In the genomic region with DNA sequence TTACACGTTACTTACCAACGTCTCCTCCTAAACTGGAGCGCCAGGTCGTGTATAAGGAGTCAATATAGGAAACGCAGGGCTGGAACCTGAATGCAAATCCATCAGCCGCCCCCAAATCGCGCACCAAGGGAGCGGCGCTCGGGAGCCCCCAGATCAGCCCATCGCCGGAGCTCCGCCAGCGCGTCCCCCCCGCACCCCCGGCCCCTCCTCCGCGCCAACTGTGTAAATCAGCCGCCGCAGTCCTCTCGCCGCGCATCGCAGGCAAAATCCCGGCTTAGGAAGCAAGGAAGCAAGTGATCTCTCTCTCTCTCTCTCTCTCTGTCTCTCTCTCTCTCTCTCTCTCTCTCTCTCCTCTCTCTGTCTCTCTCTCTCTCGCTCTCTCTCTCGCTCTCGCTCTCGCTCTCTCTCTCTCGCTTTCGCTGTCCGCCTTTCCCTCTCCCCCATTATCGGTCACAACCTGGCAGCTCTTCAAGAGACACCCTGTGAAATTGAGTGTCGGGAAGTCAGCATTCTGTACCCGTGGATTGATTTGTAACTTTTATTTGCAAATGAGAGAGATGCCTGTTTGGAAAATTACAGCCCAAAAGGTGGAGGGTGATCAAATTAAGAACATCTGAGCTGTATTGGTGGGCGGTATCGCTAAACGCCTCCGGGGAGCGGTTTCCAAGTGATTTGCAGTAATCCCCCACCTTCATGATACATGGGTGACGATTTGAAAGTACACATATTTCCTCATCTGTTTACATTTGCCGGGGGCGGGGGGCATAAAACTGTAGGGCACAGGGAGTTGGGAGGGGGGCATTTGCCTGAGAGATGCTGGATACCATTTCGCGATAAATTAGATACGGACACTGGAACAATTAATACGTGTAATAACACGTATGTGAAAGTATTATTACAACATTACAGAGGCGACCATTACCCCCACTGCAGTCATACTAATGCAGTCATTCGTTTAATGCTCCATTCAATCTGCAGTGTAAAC, we compare ENCODE assay signal across 8 cellular contexts. TPM values are rescaled to one million over a fixed set of nuclear protein-coding genes. Genes with fewer than 3 reads are reported as not detected.
DNase-seq lines count a peak whose midpoint lies in the region; ATAC-seq and TF ChIP-seq lines count a peak whose summit lies in the region.

No MANE protein-coding gene starts in this region.

- no peak for TF ChIP-seq EP300 in transverse colon (IDR thresholded peaks at IDR 0.05; ENCODE audit: low read depth)

- H3K36me3 Mint-ChIP-seq in natural killer cell treated with Interleukin-12 subunit alpha and Interleukin-12 subunit beta and Interleukin-15 and Interleukin-18, amount 100 ng/mL, for 72 hours, result peaks cover 5% of the 10 kb centered on the region
- H3K36me3 Mint-ChIP-seq in natural killer cell (peaks cover 7% of the 10 kb centered on the region), brain (no peaks in the 10 kb centered on the region)

- no peak for DNase-seq in natural killer cell treated with Interleukin-12 subunit alpha and Interleukin-12 subunit beta and Interleukin-15 and Interleukin-18, amount 100 ng/mL, for 72 hours (ENCODE audit: low spot score)
- DNase-seq in natural killer cell (no peak), right lobe of liver (peak in 2 of 3 donors; percentile 24 to 52), transverse colon (no peak), NCI-H187 (lab: John Stamatoyannopoulos, UW) (no peak), pons (ENCODE audit: low spot score) (no peak)

- H3K9me3 Mint-ChIP-seq in natural killer cell treated with Interleukin-12 subunit alpha and Interleukin-12 subunit beta and Interleukin-15 and Interleukin-18, amount 100 ng/mL, for 72 hours, result peaks cover 8% of the 10 kb centered on the region
- H3K9me3 Mint-ChIP-seq in natural killer cell (peaks cover 2 to 11% of the 10 kb centered on the region in 2 donors), brain (no peaks in the 10 kb centered on the region)

- intact Hi-C loops in natural killer cell (cut with micrococcal nuclease), result no loop called here
- intact Hi-C loops in right lobe of liver (cut with DNase I), result no loop called here
- intact Hi-C loops in transverse colon (cut with DNase I; ENCODE audit: low total_unique reads), result no loop called here

- H3K9me3 ChIP-seq in right lobe of liver (no peaks in the 10 kb centered on the region), transverse colon (no peaks in the 10 kb centered on the region)

- TF ChIP-seq CTCF in natural killer cell (IDR thresholded peaks at IDR 0.05) (no peak), brain (conservative IDR thresholded peaks at IDR 0.05) (no peak), right lobe of liver (IDR thresholded peaks at IDR 0.05) (peak in 1 of 4 donors; percentile 25), transverse colon (IDR thresholded peaks at IDR 0.05) (peak in 2 of 5 experiments; percentile 10 to 29)

- peaks cover 36 to 37% of the 10 kb centered on the region in 2 donors for H3K27me3 Mint-ChIP-seq in natural killer cell treated with Interleukin-12 subunit alpha and Interleukin-12 subunit beta and Interleukin-15 and Interleukin-18, amount 100 ng/mL, for 72 hours
- H3K27me3 Mint-ChIP-seq in natural killer cell (ENCODE audit: low read depth in 2 of 2) (peaks cover 28 to 33% of the 10 kb centered on the region in 2 donors), brain (peaks cover 29% of the 10 kb centered on the region)

- H3K4me3 ChIP-seq in right lobe of liver (peak overlapping the region; percentile 47 to 61 (median 54)), transverse colon (peak overlapping the region; percentile 3 to 56 (median 36))

- TF ChIP-seq POLR2A in right lobe of liver (IDR thresholded peaks at IDR 0.05) (no peak), transverse colon (IDR thresholded peaks at IDR 0.05) (no peak)

- 1% methylated on average over 32 of the region's 52 CpGs for WGBS in right lobe of liver (ENCODE audit: insufficient coverage, low coverage, low lambda C conversion rate, missing lambda C conversion rate)
- WGBS in transverse colon (ENCODE audit: low coverage in 1 of 2), 2 donors, result 8 to 10% methylated on average over 24 to 52 of the region's 52 CpGs

- in situ Hi-C loops in transverse colon (cut with MboI; ENCODE audit: low pct_ligation_motif_present in 1 of 4, low pct_unique_long_range_greater_than_20kb in 1 of 4, low sequenced_read_pairs in 3 of 4), result no loop called here

- peaks cover 5% of the 10 kb centered on the region in 2 donors for H3K4me1 Mint-ChIP-seq in natural killer cell treated with Interleukin-12 subunit alpha and Interleukin-12 subunit beta and Interleukin-15 and Interleukin-18, amount 100 ng/mL, for 72 hours (ENCODE audit: low read depth in 2 of 2)
- peaks cover 4 to 5% of the 10 kb centered on the region in 2 donors for H3K4me1 Mint-ChIP-seq in natural killer cell
- H3K4me1 Mint-ChIP-seq in brain, result peaks cover 8% of the 10 kb centered on the region

- peak overlapping the region; percentile 22 for H3K4me3 Mint-ChIP-seq in natural killer cell treated with Interleukin-12 subunit alpha and Interleukin-12 subunit beta and Interleukin-15 and Interleukin-18, amount 100 ng/mL, for 72 hours
- H3K4me3 Mint-ChIP-seq in natural killer cell (no peak overlapping the region), brain (peak overlapping the region; percentile 89 to 96 (median 94))

- H3K27ac ChIP-seq in right lobe of liver (peak overlapping the region in 1 of 3 donors; percentile 37), transverse colon (peak overlapping the region in 2 of 4 donors; percentile 6 to 53)

- no peaks in the 10 kb centered on the region for H3K36me3 ChIP-seq in right lobe of liver
- H3K36me3 ChIP-seq in transverse colon, result no peaks in the 10 kb centered on the region

- no peak for ATAC-seq in natural killer cell treated with Interleukin-12 subunit alpha and Interleukin-12 subunit beta and Interleukin-15 and Interleukin-18, amount 100 ng/mL, for 72 hours
- ATAC-seq in natural killer cell (no peak), right lobe of liver (peak; percentile 36 to 63 (median 42)), GM18858 (IDR thresholded peaks at IDR 0.05; ENCODE audit: unreplicated experiment) (no peak)

- peaks cover 0 to 13% (median 0%) of the 10 kb centered on the region in 4 donors for H3K4me1 ChIP-seq in right lobe of liver
- peaks cover 0 to 43% (median 21%) of the 10 kb centered on the region in 4 donors for H3K4me1 ChIP-seq in transverse colon

- H3K27me3 ChIP-seq in right lobe of liver (peaks cover 0 to 4% of the 10 kb centered on the region in 2 donors), transverse colon (peaks cover 96% of the 10 kb centered on the region)

- H3K27ac Mint-ChIP-seq in natural killer cell treated with Interleukin-12 subunit alpha and Interleukin-12 subunit beta and Interleukin-15 and Interleukin-18, amount 100 ng/mL, for 72 hours, result no peak overlapping the region
- no peak overlapping the region for H3K27ac Mint-ChIP-seq in natural killer cell
- H3K27ac Mint-ChIP-seq in brain, result peak overlapping the region; percentile 52 to 98 (median 80)

RNA-seq across cellular contexts. Expression of gene SLITRK3, which starts 0.7 kb away (rescaled TPM):
- total RNA-seq in natural killer cell treated with Interleukin-12 subunit alpha and Interleukin-12 subunit beta and Interleukin-15 and Interleukin-18, amount 100 ng/mL, for 72 hours, result not detected
- total RNA-seq in natural killer cell (not detected), right lobe of liver (10 to 100 TPM in 1 of 6 experiments, 1 to 10 TPM in 4, under 1 TPM in 1; 0.15 to 10.5 (median 3.6) TPM), transverse colon (under 1 TPM in 2 of 4 donors, not detected in 2; 0.55 to 0.64 TPM)
- polyA plus RNA-seq in brain (ENCODE audit: insufficient read depth, low read depth, low replicate concordance), result 1.6 TPM

Comparison
In these comparisons a context has a peak if more than half of its experiments do, and no peak if none do; other contexts are left out.
1. ATAC-seq: peak in right lobe of liver (4 of 4); none in natural killer cell treated with Interleukin-12 subunit alpha and Interleukin-12 subunit beta and Interleukin-15 and Interleukin-18, amount 100 ng/mL, for 72 hours (0 of 2), natural killer cell (0 of 3) and GM18858 (single experiment).
2. DNase-seq: peak in right lobe of liver (2 of 3); none in natural killer cell treated with Interleukin-12 subunit alpha and Interleukin-12 subunit beta and Interleukin-15 and Interleukin-18, amount 100 ng/mL, for 72 hours (single experiment), natural killer cell (single experiment), transverse colon (single experiment), NCI-H187 (0 of 2) and pons (single experiment).
3. H3K27ac Mint-ChIP-seq: peak in brain (5 of 5); none in natural killer cell treated with Interleukin-12 subunit alpha and Interleukin-12 subunit beta and Interleukin-15 and Interleukin-18, amount 100 ng/mL, for 72 hours (0 of 2) and natural killer cell (0 of 2).